12 cellular contexts compared by ENCODE assay signal in the genomic region with DNA sequence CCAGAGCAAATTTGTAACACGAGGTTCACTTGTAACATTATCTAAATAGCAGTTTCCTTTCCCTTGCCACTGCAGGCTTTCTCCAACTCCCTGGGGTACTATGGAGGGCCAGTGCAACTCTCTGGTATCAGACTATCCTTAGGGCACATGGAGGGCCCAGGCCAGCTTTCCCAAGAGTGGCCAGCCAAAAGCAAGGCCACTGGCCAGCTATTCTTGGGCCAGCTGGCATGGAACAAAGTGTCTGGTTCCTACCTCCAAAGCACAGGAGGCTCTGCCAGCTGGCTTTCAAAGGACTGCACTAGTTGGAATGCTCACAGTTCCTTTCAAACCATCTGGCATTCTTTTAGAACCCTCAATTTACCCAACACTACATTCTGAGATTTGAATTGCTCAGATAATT. TPM values are rescaled to one million over a fixed set of nuclear protein-coding genes. Genes with fewer than 3 reads are reported as not detected.
A peak's percentile ranks its signal among the peaks of the same experiment; 100 is the strongest.
DNase-seq lines count a peak whose midpoint lies in the region; ATAC-seq and TF ChIP-seq lines count a peak whose summit lies in the region.
"Had no signal": no experiment of that assay in that cellular context is flagged by ENCODE, and none has a peak within 500 bp of the region (broad histone marks: within the 10 kb centered on the region; RNA-seq: fewer than 3 reads in every experiment).

No MANE protein-coding gene starts in this region.

- H3K9me2 ChIP-seq in Loucy (replicated peaks; ENCODE audit: low read depth, low read length), result no peaks in the 10 kb centered on the region

- H3K9ac ChIP-seq in Loucy (ENCODE audit: low read depth, low read length, poor library complexity, severe bottlenecking), result no peak overlapping the region
- no peak overlapping the region for H3K9ac ChIP-seq in colonic mucosa (ENCODE audit: low read depth in 2 of 2, low read length in 2 of 2)

- TF ChIP-seq CTCF in Loucy (conservative IDR thresholded peaks at IDR 0.05; ENCODE audit: low read length) (no peak), brain (conservative IDR thresholded peaks at IDR 0.05) (no peak), right lobe of liver (IDR thresholded peaks at IDR 0.05) (no peak), thyroid gland (IDR thresholded peaks at IDR 0.05) (no peak), colonic mucosa (IDR thresholded peaks at IDR 0.05) (no peak)

- TF ChIP-seq POLR2A in right lobe of liver (IDR thresholded peaks at IDR 0.05) (no peak), thyroid gland (IDR thresholded peaks at IDR 0.05) (no peak)

- no peak overlapping the region for H2AFZ ChIP-seq in Loucy (ENCODE audit: low read length)

- H3K27ac ChIP-seq in right lobe of liver, result no peak overlapping the region
- peak overlapping the region; percentile 40 to 62 (median 51) for H3K27ac ChIP-seq in thyroid gland
- no peak overlapping the region for H3K27ac ChIP-seq in colonic mucosa

- no peaks in the 10 kb centered on the region for H3F3A ChIP-seq in Loucy (ENCODE audit: low read depth)

- H3K4me1 ChIP-seq in Loucy (ENCODE audit: insufficient read depth, low read length, poor library complexity, severe bottlenecking) (peaks cover 30% of the 10 kb centered on the region), right lobe of liver (peaks cover 0 to 17% (median 3%) of the 10 kb centered on the region in 4 donors), thyroid gland (peaks cover 16 to 18% of the 10 kb centered on the region in 2 donors), colonic mucosa (peaks cover 3% of the 10 kb centered on the region)

- H3K36me3 Mint-ChIP-seq in brain, result peaks cover 64% of the 10 kb centered on the region

- H3K4me1 Mint-ChIP-seq in brain, result peaks cover 64% of the 10 kb centered on the region
- H3K4me1 Mint-ChIP-seq in stimulated activated naive CD8-positive, alpha-beta T cell treated with anti-CD3 and anti-CD28 coated beads, Interleukin-15, amount 100 ng/mL, for 72 hours, result peaks cover 21% of the 10 kb centered on the region

- peak overlapping the region in 3 of 5 experiments; percentile 60 to 77 (median 62) for H3K4me3 Mint-ChIP-seq in brain
- H3K4me3 Mint-ChIP-seq in stimulated activated naive CD8-positive, alpha-beta T cell treated with anti-CD3 and anti-CD28 coated beads, Interleukin-15, amount 100 ng/mL, for 72 hours, result no peak overlapping the region
- H3K4me3 Mint-ChIP-seq: activated T-cell treated with anti-CD3 and anti-CD28 coated beads, Interleukin-2, amount 50 U/mL, for 72 hours; endodermal cell; T-helper 17 cell had no signal

- no peaks in the 10 kb centered on the region; the same call in 1 of the 2 replicates for H3K36me3 ChIP-seq in Loucy (ENCODE audit: insufficient read depth, low read length)
- no peaks in the 10 kb centered on the region for H3K36me3 ChIP-seq in right lobe of liver
- H3K36me3 ChIP-seq in thyroid gland, result no peaks in the 10 kb centered on the region
- H3K36me3 ChIP-seq in colonic mucosa, result no peaks in the 10 kb centered on the region

- H3K27ac Mint-ChIP-seq in brain, result peak overlapping the region in 4 of 5 experiments; percentile 72 to 89 (median 84)
- no peak overlapping the region for H3K27ac Mint-ChIP-seq in stimulated activated naive CD8-positive, alpha-beta T cell treated with anti-CD3 and anti-CD28 coated beads, Interleukin-15, amount 100 ng/mL, for 72 hours
- H3K27ac Mint-ChIP-seq: activated T-cell treated with anti-CD3 and anti-CD28 coated beads, Interleukin-2, amount 50 U/mL, for 72 hours; endodermal cell; T-helper 17 cell had no signal

- peak; percentile 67 to 92 (median 89) for DNase-seq in right lobe of liver
- DNase-seq in thyroid gland, result peak; percentile 60 to 81
- DNase-seq in stimulated activated naive CD8-positive, alpha-beta T cell treated with anti-CD3 and anti-CD28 coated beads, Interleukin-15, amount 100 ng/mL, for 72 hours, result no peak
- no peak for DNase-seq in colonic mucosa
- DNase-seq: activated T-cell treated with anti-CD3 and anti-CD28 coated beads, Interleukin-2, amount 50 U/mL, for 72 hours; endodermal cell; GF-D8; stimulated activated naive CD4-positive, alpha-beta T cell treated with Interleukin-2 at 50 U/mL for 16 hours; T-helper 17 cell had no signal

- H3K9me3 ChIP-seq in Loucy (ENCODE audit: insufficient read depth, low read depth, low read length) (no peaks in the 10 kb centered on the region), right lobe of liver (no peaks in the 10 kb centered on the region), thyroid gland (no peaks in the 10 kb centered on the region), colonic mucosa (no peaks in the 10 kb centered on the region)

- peaks cover 0 to 11% (median 0%) of the 10 kb centered on the region in 5 experiments for H3K9me3 Mint-ChIP-seq in brain
- H3K9me3 Mint-ChIP-seq in stimulated activated naive CD8-positive, alpha-beta T cell treated with anti-CD3 and anti-CD28 coated beads, Interleukin-15, amount 100 ng/mL, for 72 hours, result no peaks in the 10 kb centered on the region
- H3K9me3 Mint-ChIP-seq: activated T-cell treated with anti-CD3 and anti-CD28 coated beads, Interleukin-2, amount 50 U/mL, for 72 hours; endodermal cell had no signal

- H3K4me2 ChIP-seq in Loucy (ENCODE audit: low read depth, low read length, poor library complexity, severe bottlenecking), result peak overlapping the region; percentile 37

- H3K79me2 ChIP-seq in Loucy (ENCODE audit: insufficient read depth, low read length), result peaks cover 87% of the 10 kb centered on the region

- H3K4me3 ChIP-seq in Loucy (ENCODE audit: low read length, poor library complexity, severe bottlenecking) (peak overlapping the region; percentile 14), right lobe of liver (no peak overlapping the region), thyroid gland (replicated peaks in 1 of 3) (no peak overlapping the region), colonic mucosa (no peak overlapping the region)

- 22% methylated on average over 1 of the region's 1 CpG for WGBS in right lobe of liver (ENCODE audit: insufficient coverage, low coverage, low lambda C conversion rate, missing lambda C conversion rate)
- 23 to 45% methylated on average over 1 of the region's 1 CpG for WGBS in thyroid gland, 2 donors

- intact Hi-C loops in right lobe of liver (cut with DNase I), result no loop called here
- intact Hi-C loops in thyroid gland (cut with DNase I), result no loop called here
- intact Hi-C loops in colonic mucosa (cut with DNase I), result no loop called here

- H3K27me3 Mint-ChIP-seq in brain, result no peaks in the 10 kb centered on the region
- H3K27me3 Mint-ChIP-seq in stimulated activated naive CD8-positive, alpha-beta T cell treated with anti-CD3 and anti-CD28 coated beads, Interleukin-15, amount 100 ng/mL, for 72 hours, result no peaks in the 10 kb centered on the region
- H3K27me3 Mint-ChIP-seq: T-helper 17 cell had no signal

- H3K27me3 ChIP-seq in Loucy (ENCODE audit: insufficient read depth, low read length, poor library complexity, severe bottlenecking) (no peaks in the 10 kb centered on the region), right lobe of liver (no peaks in the 10 kb centered on the region), thyroid gland (no peaks in the 10 kb centered on the region), colonic mucosa (no peaks in the 10 kb centered on the region)

- ATAC-seq in right lobe of liver (peak; percentile 95 to 100 (median 98)), GM21723 (IDR thresholded peaks at IDR 0.05; ENCODE audit: unreplicated experiment) (no peak)
- no peak for ATAC-seq in stimulated activated naive CD8-positive, alpha-beta T cell treated with anti-CD3 and anti-CD28 coated beads, Interleukin-15, amount 100 ng/mL, for 72 hours
- ATAC-seq: activated T-cell treated with anti-CD3 and anti-CD28 coated beads, Interleukin-2, amount 50 U/mL, for 72 hours; T-helper 17 cell had no signal

- H4K20me1 ChIP-seq in Loucy (ENCODE audit: insufficient read depth, low read length, poor library complexity, severe bottlenecking), result peaks cover 37% of the 10 kb centered on the region

RNA-seq across cellular contexts. Expression of a gene that starts 8.7 kb away (rescaled TPM):
- polyA plus RNA-seq in brain (ENCODE audit: insufficient read depth, low read depth, low replicate concordance), result 14.5 TPM
- total RNA-seq in right lobe of liver (1 to 10 TPM; 1.1 to 8.7 (median 2.2) TPM), thyroid gland (10 to 100 TPM; 21.7 to 32.6 (median 30.9) TPM), colonic mucosa (10 to 100 TPM in 1 of 2 donors, 1 to 10 TPM in 1; 4.2 to 13.4 TPM)

Comparison
In these comparisons a context has a peak if more than half of its experiments do, and no peak if none do; other contexts are left out.
1. H3K27ac Mint-ChIP-seq: peak in brain (4 of 5); none in stimulated activated naive CD8-positive, alpha-beta T cell treated with anti-CD3 and anti-CD28 coated beads, Interleukin-15, amount 100 ng/mL, for 72 hours (0 of 2).
2. H3K4me3 Mint-ChIP-seq: peak in brain (3 of 5); none in stimulated activated naive CD8-positive, alpha-beta T cell treated with anti-CD3 and anti-CD28 coated beads, Interleukin-15, amount 100 ng/mL, for 72 hours (0 of 2).
3. ATAC-seq: peak in right lobe of liver (4 of 4); none in stimulated activated naive CD8-positive, alpha-beta T cell treated with anti-CD3 and anti-CD28 coated beads, Interleukin-15, amount 100 ng/mL, for 72 hours (single experiment) and GM21723 (single experiment).
4. DNase-seq: peak in right lobe of liver (3 of 3) and thyroid gland (2 of 2); none in stimulated activated naive CD8-positive, alpha-beta T cell treated with anti-CD3 and anti-CD28 coated beads, Interleukin-15, amount 100 ng/mL, for 72 hours (0 of 2) and colonic mucosa (single experiment).
5. H3K27ac ChIP-seq: peak in thyroid gland (3 of 3); none in right lobe of liver (0 of 3) and colonic mucosa (single experiment).